Comparison of ENCODE assay signal across 24 cellular contexts in the genomic region with DNA sequence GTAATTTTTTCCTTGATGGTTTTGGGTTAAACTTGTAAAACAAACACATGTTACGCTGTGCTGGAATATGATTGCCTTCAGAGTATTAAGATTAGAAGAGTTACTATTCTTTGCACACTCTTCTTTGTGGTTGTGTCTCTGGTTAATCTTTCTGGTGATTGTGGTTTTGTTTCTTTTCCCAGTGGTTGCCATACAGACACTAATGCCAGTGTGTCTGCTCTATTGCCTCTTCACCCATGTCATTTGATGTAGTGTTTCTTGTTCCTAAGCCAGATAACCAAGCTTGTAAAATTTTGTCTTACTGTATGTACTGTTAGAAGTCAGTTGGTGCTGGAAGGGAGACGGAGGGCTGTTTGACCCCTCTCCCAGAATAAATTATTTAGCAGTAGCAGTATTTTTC.
DNase-seq lines count a peak whose midpoint lies in the region; ATAC-seq, FAIRE-seq and TF ChIP-seq lines count a peak whose summit lies in the region.
"Had no signal": no experiment of that assay in that cellular context is flagged by ENCODE, and none has a peak within 500 bp of the region (broad histone marks: within the 10 kb centered on the region; RNA-seq: fewer than 3 reads in every experiment).

No MANE protein-coding gene starts in this region.

- H3K4me3 ChIP-seq in right atrium auricular region (no peak overlapping the region), adrenal gland (no peak overlapping the region)
- H3K4me3 ChIP-seq: A549, neural progenitor cell, Peyer's patch, prostate gland, spleen had no signal

- peak; percentile 98 for FAIRE-seq in RCC 7860 (lab: Jason Lieb, UNC)
- FAIRE-seq: A549, urothelium cell line had no signal

- H3K36me3 ChIP-seq in right atrium auricular region = peaks cover 4% of the 10 kb centered on the region
- peaks cover 0 to 3% of the 10 kb centered on the region in 2 donors for H3K36me3 ChIP-seq in adrenal gland (replicated peaks in 1 of 2)
- H3K36me3 ChIP-seq: neural progenitor cell, prostate gland had no signal

- H3K27ac ChIP-seq in right atrium auricular region = no peak overlapping the region
- H3K27ac ChIP-seq in adrenal gland = no peak overlapping the region
- H3K27ac ChIP-seq: A549, C4-2B, neural progenitor cell, Peyer's patch, prostate gland, spleen had no signal

- no peaks in the 10 kb centered on the region for H3K9me3 ChIP-seq in right atrium auricular region
- no peaks in the 10 kb centered on the region for H3K9me3 ChIP-seq in adrenal gland (replicated peaks in 1 of 3)
- H3K9me3 ChIP-seq: A549, Peyer's patch, prostate gland, spleen had no signal

- TF ChIP-seq POLR2A in adrenal gland (IDR thresholded peaks at IDR 0.05) = no peak

- TF ChIP-seq CTCF in right atrium auricular region (IDR thresholded peaks at IDR 0.05) (no peak), adrenal gland (IDR thresholded peaks at IDR 0.05) (no peak)

- 76 to 99% (median 93%) methylated on average over 2 of the region's 2 CpGs for WGBS in adrenal gland, 4 donors

- H3K4me1 ChIP-seq in right atrium auricular region (no peaks in the 10 kb centered on the region), adrenal gland (replicated peaks in 1 of 2) (no peaks in the 10 kb centered on the region)
- H3K4me1 ChIP-seq: A549, neural progenitor cell, Peyer's patch, prostate gland had no signal

- no peaks in the 10 kb centered on the region for H3K27me3 ChIP-seq in right atrium auricular region
- no peaks in the 10 kb centered on the region for H3K27me3 ChIP-seq in adrenal gland
- H3K27me3 ChIP-seq: neural progenitor cell, Peyer's patch, spleen had no signal

- peak; percentile 56 for ATAC-seq in Right ventricle myocardium superior (ENCODE audit: poor library complexity)
- ATAC-seq in HG02759 (IDR thresholded peaks at IDR 0.05; ENCODE audit: unreplicated experiment) = peak; percentile 53
- ATAC-seq: A549, esophagus mucosa had no signal

- intact Hi-C loops in Right ventricle myocardium superior (cut with DNase I) (no loop called here), adrenal gland (cut with DNase I) (no loop called here)

- no peak for DNase-seq in Right ventricle myocardium superior
- no peak for DNase-seq in right atrium auricular region (ENCODE audit: low spot score)
- DNase-seq in RCC 7860 (ENCODE audit: low spot score) = peak; percentile 72
- DNase-seq in renal cortical epithelial cell (ENCODE audit: low read depth) = peak; percentile 53
- DNase-seq in activated T-cell treated with anti-CD3 and anti-CD28 coated beads for 4 hours = no peak
- DNase-seq in activated CD4-positive, alpha-beta T cell treated with anti-CD3 and anti-CD28 coated beads for 48 hours = no peak
- no peak for DNase-seq in adrenal gland
- DNase-seq: activated CD4-positive, alpha-beta T cell treated with anti-CD3 and anti-CD28 coated beads, Interleukin-2, amount 10 ng/mL, durations not matched to agents 24 days and 14 days; activated CD8-positive, alpha-beta memory T cell treated with anti-CD3 and anti-CD28 coated beads, Interleukin-2, amount 50 U/mL, for 48 hours; DMS 273 treated with DMSO at 0.1 percent for 48 hours; effector CD4-positive, alpha-beta T cell; Karpas-422; NCI-H774; Peyer's patch; spleen; stimulated activated CD4-positive, alpha-beta T cell treated with anti-CD3 and anti-CD28 coated beads, Interleukin-4, amount 100 ng/mL, for 4 hours; SW 1271 had no signal

Comparison
In these comparisons a context has a peak if more than half of its experiments do, and no peak if none do; other contexts are left out.
1. DNase-seq: peak in RCC 7860 (single experiment) and renal cortical epithelial cell (single experiment); none in Right ventricle myocardium superior (single experiment), right atrium auricular region (single experiment), activated T-cell treated with anti-CD3 and anti-CD28 coated beads for 4 hours (single experiment), activated CD4-positive, alpha-beta T cell treated with anti-CD3 and anti-CD28 coated beads for 48 hours (single experiment) and adrenal gland (0 of 7).